17 cellular contexts compared by ENCODE assay signal in genomic region chrX:134624046-134624430, GRCh38. TPM values are rescaled to one million over a fixed set of nuclear protein-coding genes. Genes with fewer than 3 reads are reported as not detected.
A peak's percentile ranks its signal among the peaks of the same experiment; 100 is the strongest.
DNase-seq lines count a peak whose midpoint lies in the region; ATAC-seq and TF ChIP-seq lines count a peak whose summit lies in the region.
"Had no signal": no experiment of that assay in that cellular context is flagged by ENCODE, and none has a peak within 500 bp of the region (broad histone marks: within the 10 kb centered on the region; RNA-seq: fewer than 3 reads in every experiment).

No MANE protein-coding gene starts in this region.

- H3K9me3 ChIP-seq in SJSA1 (replicated peaks) (no peaks in the 10 kb centered on the region), trophoblast cell (ENCODE audit: insufficient read depth, low read depth, low read length) (no peaks in the 10 kb centered on the region)

- no peak overlapping the region for H4K8ac ChIP-seq in trophoblast cell (ENCODE audit: low read depth, low read length)

- H3K36me3 ChIP-seq in SJSA1 (no peaks in the 10 kb centered on the region), trophoblast cell (ENCODE audit: control insufficient read depth in 1 of 2, insufficient read depth in 2 of 2, low read length in 2 of 2) (peaks cover 0 to 3% of the 10 kb centered on the region in 2 experiments)

- H3K4me3 Mint-ChIP-seq in HFFc6: peak overlapping the region; percentile 63
- H3K4me3 Mint-ChIP-seq: CD4-positive, alpha-beta T cell had no signal

- no peaks in the 10 kb centered on the region for H3K36me3 Mint-ChIP-seq in HFFc6 (ENCODE audit: low read depth)

- no peak overlapping the region for H3K9ac ChIP-seq in trophoblast cell (ENCODE audit: low read length)

- H3K4me1 ChIP-seq in SJSA1 (replicated peaks): peaks cover 44% of the 10 kb centered on the region
- H3K4me1 ChIP-seq in trophoblast cell (ENCODE audit: control insufficient read depth in 1 of 2, insufficient read depth in 2 of 2, low read length in 2 of 2): peaks cover 3 to 21% of the 10 kb centered on the region in 2 experiments
- peaks cover 18% of the 10 kb centered on the region for H3K4me1 ChIP-seq in foreskin keratinocyte

- peak overlapping the region; percentile 89 for H3K27ac Mint-ChIP-seq in HFFc6
- H3K27ac Mint-ChIP-seq: CD4-positive, alpha-beta T cell had no signal

- no CpG with 5 or more reads among the region's 3 CpGs for WGBS in trophoblast cell (ENCODE audit: extremely low coverage, insufficient coverage, insufficient read length)

- no peak for DNase-seq in HFFc6
- DNase-seq in SJSA1 (ENCODE audit: low read depth in 1 of 2, low spot score in 2 of 2): no peak
- peak; percentile 45 for DNase-seq in fibroblast of pulmonary artery (ENCODE audit: low read depth)
- DNase-seq in trophoblast cell: peak in 1 of 2 donors; percentile 44
- DNase-seq in foreskin keratinocyte: no peak
- no peak for DNase-seq in NCI-H187 (lab: John Stamatoyannopoulos, UW)
- DNase-seq: ACHN; CD4-positive, alpha-beta T cell; DND-41; NCI-H1048; NCI-H146; NCI-H2227 treated with DMSO at 0.1 percent for 48 hours; NCI-H526; NK-92 treated with Interleukin-12 subunit alpha and Interleukin-12 subunit beta, amount 100 ng/mL, for 24 hours had no signal

- H3K27me3 Mint-ChIP-seq in HFFc6 (ENCODE audit: insufficient read depth): no peaks in the 10 kb centered on the region

- H2BK120ac ChIP-seq in trophoblast cell (ENCODE audit: insufficient read depth, low read length, poor library complexity): no peak overlapping the region

- H3K4ac ChIP-seq in trophoblast cell (ENCODE audit: low read depth, low read length): no peak overlapping the region

- H3K27ac ChIP-seq in SJSA1 (peak overlapping the region; percentile 89), trophoblast cell (ENCODE audit: low read depth, low read length) (no peak overlapping the region), foreskin keratinocyte (no peak overlapping the region)

- no peak overlapping the region for H3K4me3 ChIP-seq in SJSA1
- no peak overlapping the region for H3K4me3 ChIP-seq in fibroblast of pulmonary artery (replicated peaks; ENCODE audit: low read depth, low read length)
- H3K4me3 ChIP-seq in trophoblast cell (ENCODE audit: low read depth, low read length): no peak overlapping the region

- H2AFZ ChIP-seq in trophoblast cell (ENCODE audit: insufficient read depth, low read length, poor library complexity): no peak overlapping the region

- no peaks in the 10 kb centered on the region for H3K9me3 Mint-ChIP-seq in HFFc6
- H3K9me3 Mint-ChIP-seq: CD4-positive, alpha-beta T cell had no signal

- no peak overlapping the region for H3K18ac ChIP-seq in trophoblast cell (ENCODE audit: low read length)

- H2AK5ac ChIP-seq in trophoblast cell (ENCODE audit: low read length): no peak overlapping the region

- H2BK12ac ChIP-seq in trophoblast cell (ENCODE audit: low read length): peak overlapping the region; percentile 71

- no peaks in the 10 kb centered on the region for H3K79me2 ChIP-seq in trophoblast cell (ENCODE audit: control insufficient read depth, insufficient read depth, low read length, poor library complexity)

- no peak overlapping the region for H4K12ac ChIP-seq in trophoblast cell (ENCODE audit: low read depth, low read length)

- H3K4me2 ChIP-seq in trophoblast cell (ENCODE audit: low read length): no peak overlapping the region

- TF ChIP-seq CTCF in HFFc6 (IDR thresholded peaks at IDR 0.05) (no peak), fibroblast of pulmonary artery (IDR thresholded peaks at IDR 0.05; ENCODE audit: low read length, missing control alignments) (no peak), foreskin keratinocyte (conservative IDR thresholded peaks at IDR 0.05) (no peak)

- H3K14ac ChIP-seq in trophoblast cell (ENCODE audit: low read length): no peak overlapping the region

- H3K79me1 ChIP-seq in trophoblast cell (ENCODE audit: low read length): peaks cover 11% of the 10 kb centered on the region

- no peak overlapping the region for H4K91ac ChIP-seq in trophoblast cell (ENCODE audit: low read depth, low read length)

- no peak overlapping the region for H3K23ac ChIP-seq in trophoblast cell (ENCODE audit: low read length)

- ATAC-seq in foreskin keratinocyte (no peak), HG03442 (IDR thresholded peaks at IDR 0.05; ENCODE audit: unreplicated experiment) (no peak)

- H2BK5ac ChIP-seq in trophoblast cell (ENCODE audit: low read depth, low read length, poor library complexity): no peak overlapping the region

- H3K27me3 ChIP-seq in SJSA1 (replicated peaks) (no peaks in the 10 kb centered on the region), trophoblast cell (ENCODE audit: insufficient read depth, low read length) (no peaks in the 10 kb centered on the region), foreskin keratinocyte (no peaks in the 10 kb centered on the region)

- peaks cover 63% of the 10 kb centered on the region for H3K4me1 Mint-ChIP-seq in HFFc6 (ENCODE audit: low read depth)

RNA-seq across cellular contexts. Expression of gene PLAC1, which starts 34.2 kb away (rescaled TPM):
- total RNA-seq in HFFc6 (2021; fragmentation: NEBNext Ultra II Directional; extraction: Animal tissue kit (Norgen Biotek cat#: 25700)): under 1 TPM in 1 of 6 experiments, not detected in 5; 0.51 TPM
- not detected in 2 replicates for total RNA-seq in SJSA1 (2014; rRNA removed; shearing (Covaris generic))
- 0.37 and 0.41 TPM in 2 replicates for polyA plus RNA-seq in trophoblast cell (2013)
- total RNA-seq in foreskin keratinocyte: 4.0 and 5.1 TPM in 2 replicates
- polyA plus RNA-seq in foreskin keratinocyte: 4.9 and 6.0 TPM in 2 replicates
- total RNA-seq: CD4-positive, alpha-beta T cell; H1; HT-29 had no signal
